In the genomic region with DNA sequence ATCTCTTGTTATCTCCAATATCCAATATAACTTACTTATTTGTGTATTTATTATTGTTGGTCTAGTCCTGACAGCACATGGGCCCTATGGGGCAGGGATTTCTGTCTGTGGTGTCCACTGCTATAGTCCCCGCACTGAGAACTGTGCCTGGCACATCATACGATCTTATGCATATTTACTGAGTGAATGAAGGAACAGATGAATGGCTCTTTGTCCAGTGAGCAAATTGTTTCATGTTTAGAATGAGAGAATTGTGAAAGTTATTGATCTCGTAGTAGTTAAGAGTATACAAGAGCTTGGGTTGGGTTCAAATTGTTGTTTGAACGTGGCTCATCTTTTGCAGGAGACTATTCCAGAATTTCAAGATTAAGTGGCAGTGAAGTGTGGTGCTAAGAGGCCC, we compare ENCODE assay signal across 26 cellular contexts.
DNase-seq lines count a peak whose midpoint lies in the region; ATAC-seq, FAIRE-seq and TF ChIP-seq lines count a peak whose summit lies in the region.
"Had no signal": no experiment of that assay in that cellular context is flagged by ENCODE, and none has a peak within 500 bp of the region (broad histone marks: within the 10 kb centered on the region; RNA-seq: fewer than 3 reads in every experiment).

No MANE protein-coding gene starts in this region.

- no peak for TF ChIP-seq POLR2A in body of pancreas (IDR thresholded peaks at IDR 0.05)
- TF ChIP-seq POLR2A in HepG2 (IDR thresholded peaks at IDR 0.05; ENCODE audit: insufficient read depth in 1 of 2, low read depth in 2 of 2, low read length in 2 of 2): no peak

- H3K4me3 ChIP-seq in body of pancreas (no peak overlapping the region), HepG2 (replicated peaks in 1 of 3; ENCODE audit: insufficient read depth in 1 of 3, low read depth in 2 of 3, low read length in 3 of 3) (no peak overlapping the region), pancreas (no peak overlapping the region), kidney (ENCODE audit: low read length in 2 of 2) (no peak overlapping the region)
- H3K4me3 ChIP-seq: BLaER1, GM12878 had no signal

- WGBS in body of pancreas, 2 donors: 33 to 44% methylated on average over 4 of the region's 4 CpGs
- WGBS in HepG2 (ENCODE audit: low lambda C conversion rate): 0% methylated on average over 4 of the region's 4 CpGs
- 28 to 39% methylated on average over 4 of the region's 4 CpGs for WGBS in pancreas, 2 donors

- intact Hi-C loops in body of pancreas (cut with DNase I): no loop called here
- intact Hi-C loops in HepG2 (cut with micrococcal nuclease; ENCODE audit: unreplicated experiment): no loop called here
- intact Hi-C loops in pancreas (cut with DNase I): no loop called here
- intact Hi-C loops in head of caudate nucleus (cut with DNase I): no loop called here
- intact Hi-C loops in kidney (cut with DNase I): no loop called here

- H2AFZ ChIP-seq in HepG2 (ENCODE audit: low read length): no peak overlapping the region

- in situ Hi-C loops in HepG2 (cut with HindIII; ENCODE audit: extremely low pct_ligation_motif_present, low pct_unique_long_range_greater_than_20kb): no loop called here

- H3K9me3 ChIP-seq in body of pancreas: no peaks in the 10 kb centered on the region
- no peaks in the 10 kb centered on the region for H3K9me3 ChIP-seq in HepG2 (ENCODE audit: low read length)
- no peaks in the 10 kb centered on the region for H3K9me3 ChIP-seq in pancreas
- no peaks in the 10 kb centered on the region for H3K9me3 ChIP-seq in kidney (ENCODE audit: control insufficient read depth in 1 of 2, low read length in 2 of 2)
- H3K9me3 ChIP-seq: BE2C, BLaER1 had no signal

- no peaks in the 10 kb centered on the region for H3K36me3 ChIP-seq in body of pancreas (replicated peaks in 1 of 2; ENCODE audit: insufficient read depth in 1 of 2, low read depth in 2 of 2)
- H3K36me3 ChIP-seq in HepG2 (replicated peaks in 1 of 2; ENCODE audit: control insufficient read depth in 1 of 2, insufficient read depth in 2 of 2, low read length in 2 of 2): no peaks in the 10 kb centered on the region
- H3K36me3 ChIP-seq in pancreas: no peaks in the 10 kb centered on the region
- H3K36me3 ChIP-seq in kidney (ENCODE audit: control insufficient read depth in 1 of 2, insufficient read depth in 2 of 2, low read length in 2 of 2): no peaks in the 10 kb centered on the region
- H3K36me3 ChIP-seq: BE2C, BLaER1 had no signal

- H3K27me3 ChIP-seq in body of pancreas: no peaks in the 10 kb centered on the region
- no peaks in the 10 kb centered on the region for H3K27me3 ChIP-seq in HepG2 (ENCODE audit: control insufficient read depth in 1 of 2, insufficient read depth in 2 of 2, low read length in 2 of 2)
- no peaks in the 10 kb centered on the region for H3K27me3 ChIP-seq in pancreas
- H3K27me3 ChIP-seq: BE2C, BLaER1 had no signal

- H3K4me2 ChIP-seq in HepG2 (ENCODE audit: low read depth, low read length): no peak overlapping the region
- H3K4me2 ChIP-seq: BLaER1 had no signal

- H3K27ac ChIP-seq in body of pancreas (no peak overlapping the region), HepG2 (ENCODE audit: extremely low read length, insufficient read depth, low read length) (no peak overlapping the region), pancreas (no peak overlapping the region), kidney (ENCODE audit: low read depth in 2 of 2, low read length in 2 of 2) (no peak overlapping the region)
- H3K27ac ChIP-seq: BLaER1 had no signal

- H4K20me1 ChIP-seq in HepG2 (ENCODE audit: insufficient read depth, low read length): no peaks in the 10 kb centered on the region
- H4K20me1 ChIP-seq: BLaER1 had no signal

- TF ChIP-seq EP300 in HepG2 (IDR thresholded peaks at IDR 0.05; ENCODE audit: low read depth in 2 of 2, low read length in 2 of 2) (peak in 1 of 2 experiments; percentile 33; a peak in 1 of 4 replicates), HepG2 (CRISPR knock-in tag; IDR thresholded peaks at IDR 0.05; ENCODE audit: borderline replicate concordance) (no peak)

- FAIRE-seq in HepG2 (lab: Jason Lieb, UNC) (no peak), pancreas (lab: Jason Lieb, UNC) (no peak), kidney (lab: Jason Lieb, UNC) (no peak)
- FAIRE-seq: A204.1, GM12878, GM12892, GM18507 had no signal

- TF ChIP-seq CTCF in body of pancreas (IDR thresholded peaks at IDR 0.05) (no peak), HepG2 (CRISPR knock-in tag; IDR thresholded peaks at IDR 0.05) (no peak), pancreas (IDR thresholded peaks at IDR 0.05) (no peak), kidney (IDR thresholded peaks at IDR 0.05; ENCODE audit: borderline replicate concordance, extremely low read depth, insufficient read depth) (no peak)

- H3K4me1 ChIP-seq in body of pancreas: peaks cover 6% of the 10 kb centered on the region
- H3K4me1 ChIP-seq in HepG2 (ENCODE audit: insufficient read depth, low read length): peaks cover 15% of the 10 kb centered on the region
- no peaks in the 10 kb centered on the region for H3K4me1 ChIP-seq in pancreas
- no peaks in the 10 kb centered on the region for H3K4me1 ChIP-seq in kidney (ENCODE audit: control insufficient read depth in 1 of 2, insufficient read depth in 1 of 2, low read depth in 1 of 2, low read length in 2 of 2)
- H3K4me1 ChIP-seq: BE2C, BLaER1 had no signal

- H3K9ac ChIP-seq in HepG2 (ENCODE audit: insufficient read depth, low read depth, low read length) (no peak overlapping the region), kidney (ENCODE audit: low read length in 2 of 2) (no peak overlapping the region)
- H3K9ac ChIP-seq: BLaER1 had no signal

- CTCF ChIA-PET in HepG2 (lab: Yijun Ruan, JAX; ENCODE audit: low intra/inter-chr PET ratio, low total read pairs): no interaction called here

- POLR2A ChIA-PET in HepG2 (lab: Yijun Ruan, JAX): no interaction called here

- no peak for TF ChIP-seq RAD21 in HepG2 (CRISPR knock-in tag; IDR thresholded peaks at IDR 0.05)

- peak; percentile 55 for ATAC-seq in body of pancreas
- ATAC-seq in HepG2: peak; percentile 94
- ATAC-seq in pancreas: peak in 3 of 4 donors; percentile 47 to 81 (median 75)
- no peak for ATAC-seq in GM18861 (IDR thresholded peaks at IDR 0.05; ENCODE audit: unreplicated experiment)
- ATAC-seq: GM12878 had no signal

- no TSS peak for BruUV-seq in HepG2 (replicated peaks; lab: Mats Ljungman, UMichigan)

- DNase-seq in body of pancreas (no peak), HepG2 (ENCODE audit: low spot score) (peak; percentile 46), pancreas (peak in 1 of 6 donors; percentile 18), head of caudate nucleus (no peak), kidney (no peak)
- DNase-seq: 8988T; ACHN; BE2C; C1 segment of cervical spinal cord; CD4-positive, alpha-beta memory T cell; CD4-positive, CD25-positive, alpha-beta regulatory T cell; CD8-positive, alpha-beta memory T cell; COR-L47; DMS 273 treated with DMSO at 0.1 percent for 48 hours; DMS153; DMS53; DMS79; DND-41; EL; GDM1 had no signal

- H3K79me2 ChIP-seq in HepG2 (ENCODE audit: insufficient read depth, low read length): no peaks in the 10 kb centered on the region

TF ChIP-seq in HepG2, 621 proteins besides CTCF, POLR2A, EP300 and RAD21 (continues in another document):
- no peak for TF ChIP-seq ATF3 (CRISPR knock-in tag; IDR thresholded peaks at IDR 0.05)
- TF ChIP-seq NONO (IDR thresholded peaks at IDR 0.05): no peak
- TF ChIP-seq NONO (CRISPR knock-in tag; conservative IDR thresholded peaks at IDR 0.05): 0 out of 2 replicates have a peak, but pooled peaks have one; percentile 17
- 0 out of 2 replicates have a peak, but pooled peaks have one; percentile 26 for TF ChIP-seq NFIC (IDR thresholded peaks at IDR 0.05; ENCODE audit: low read length)
- no peak for TF ChIP-seq ZFP82 (CRISPR knock-in tag; IDR thresholded peaks at IDR 0.05; ENCODE audit: borderline replicate concordance)
- TF ChIP-seq ZNF468 (CRISPR knock-in tag; IDR thresholded peaks at IDR 0.05): no peak
- TF ChIP-seq SRF (IDR thresholded peaks at IDR 0.05; ENCODE audit: low read depth, low read length): no peak
- 0 out of 2 replicates have a peak, but pooled peaks have one; percentile 46 for TF ChIP-seq SMAD3 (CRISPR knock-in tag; IDR thresholded peaks at IDR 0.05)
- no peak for TF ChIP-seq ZNF768 (CRISPR knock-in tag; IDR thresholded peaks at IDR 0.05)
- peak; percentile 58 for TF ChIP-seq BCL6 (CRISPR knock-in tag; IDR thresholded peaks at IDR 0.05)
- TF ChIP-seq ZSCAN29 (CRISPR knock-in tag; conservative IDR thresholded peaks at IDR 0.05): no peak
- TF ChIP-seq ZNF883 (CRISPR knock-in tag; IDR thresholded peaks at IDR 0.05; ENCODE audit: not compliant biosample characterization): no peak
- TF ChIP-seq ATRX (CRISPR knock-in tag; IDR thresholded peaks at IDR 0.05; ENCODE audit: borderline replicate concordance): no peak
- peak; percentile 66; the same call in 1 of the 2 replicates for TF ChIP-seq FOXJ3 (CRISPR knock-in tag; IDR thresholded peaks at IDR 0.05; ENCODE audit: borderline replicate concordance)
- no peak for TF ChIP-seq BRCA1 (CRISPR knock-in tag; IDR thresholded peaks at IDR 0.05)
- TF ChIP-seq ZNF496 (CRISPR knock-in tag; IDR thresholded peaks at IDR 0.05; ENCODE audit: insufficient replicate concordance): no peak
- no peak for TF ChIP-seq ARHGAP35 (CRISPR knock-in tag; IDR thresholded peaks at IDR 0.05; ENCODE audit: borderline replicate concordance)
- no peak for TF ChIP-seq ZNF337 (CRISPR knock-in tag; IDR thresholded peaks at IDR 0.05; ENCODE audit: borderline replicate concordance, low read depth)
- TF ChIP-seq FOXA1 (IDR thresholded peaks at IDR 0.05): no peak
- TF ChIP-seq FOXA1 (CRISPR knock-in tag; IDR thresholded peaks at IDR 0.05): peak; percentile 46; the same call in 1 of the 2 replicates
- TF ChIP-seq ZNF552 (CRISPR knock-in tag; IDR thresholded peaks at IDR 0.05; ENCODE audit: borderline replicate concordance): no peak
- no peak for TF ChIP-seq NR1H2 (CRISPR knock-in tag; IDR thresholded peaks at IDR 0.05; ENCODE audit: borderline replicate concordance, low read depth)
- TF ChIP-seq ZNF207 (IDR thresholded peaks at IDR 0.05; ENCODE audit: borderline replicate concordance): no peak
- TF ChIP-seq SMARCE1 (IDR thresholded peaks at IDR 0.05; ENCODE audit: borderline replicate concordance): no peak
